Comparison of ENCODE assay signal across 10 cellular contexts in genomic region chr14:23538785-23539184, GRCh38. TPM values are rescaled to one million over a fixed set of nuclear protein-coding genes. Genes with fewer than 3 reads are reported as not detected.
DNase-seq lines count a peak whose midpoint lies in the region; TF ChIP-seq lines count a peak whose summit lies in the region.
"Had no signal": no experiment of that assay in that cellular context is flagged by ENCODE, and none has a peak within 500 bp of the region (broad histone marks: within the 10 kb centered on the region; RNA-seq: fewer than 3 reads in every experiment).

No MANE protein-coding gene starts in this region.

- CTCF ChIA-PET in RWPE1 (lab: Yijun Ruan, JAX) = interaction anchor here (0.6 to 0.8 kb wide), 5 partner anchors 10 to 185 kb away, joined by 3 to 8 read pairs (median 5); no protein-coding TSS in a partner anchor

- H3K9me3 ChIP-seq in HUES64 (ENCODE audit: insufficient read depth, low read depth, low read length) (no peaks in the 10 kb centered on the region), parathyroid adenoma (ENCODE audit: control insufficient read depth, low read length) (no peaks in the 10 kb centered on the region), ovary (no peaks in the 10 kb centered on the region)
- H3K9me3 ChIP-seq: lower lobe of right lung, thoracic aorta had no signal

- H3K4me3 Mint-ChIP-seq in glutamatergic neuron (ENCODE audit: unreplicated experiment) = peak overlapping the region; percentile 45
- H3K4me3 Mint-ChIP-seq in HFFc6 = no peak overlapping the region; the same call in 1 of the 2 replicates

- H3K36me3 ChIP-seq in HUES64 (ENCODE audit: insufficient read depth, low read length) = peaks cover 36% of the 10 kb centered on the region
- H3K36me3 ChIP-seq in parathyroid adenoma (ENCODE audit: control insufficient read depth, insufficient read depth, low read length) = no peaks in the 10 kb centered on the region
- no peaks in the 10 kb centered on the region for H3K36me3 ChIP-seq in ovary
- H3K36me3 ChIP-seq: lower lobe of right lung, thoracic aorta had no signal

- 7% methylated on average over 6 of the region's 7 CpGs for WGBS in HUES64
- WGBS in ovary, 3 donors = 36 to 46% (median 43%) methylated on average over 7 of the region's 7 CpGs

- H3K27ac ChIP-seq in HUES64 (ENCODE audit: low read depth, low read length) (peak overlapping the region; percentile 99), RWPE1 (no peak overlapping the region), parathyroid adenoma (peak overlapping the region; percentile 82), ovary (no peak overlapping the region)
- H3K27ac ChIP-seq: lower lobe of right lung, thoracic aorta had no signal

- POLR2A ChIA-PET in RWPE1 (lab: Yijun Ruan, JAX; ENCODE audit: low non-redundant PET) = interaction anchor here (0.5 kb wide), 1 partner anchor 453 kb away, joined by 3 read pairs; no protein-coding TSS in a partner anchor

- peak overlapping the region; percentile 85 for H3K9ac ChIP-seq in HUES64 (ENCODE audit: low read depth, low read length)
- H3K9ac ChIP-seq in parathyroid adenoma = no peak overlapping the region

- H3K27ac Mint-ChIP-seq in glutamatergic neuron (ENCODE audit: unreplicated experiment) (peak overlapping the region; percentile 96), HFFc6 (no peak overlapping the region)

- no peak for TF ChIP-seq EP300 in ovary (IDR thresholded peaks at IDR 0.05)

- TF ChIP-seq CTCF in RWPE1 (conservative IDR thresholded peaks at IDR 0.05; ENCODE audit: low read depth) (no peak), glutamatergic neuron (IDR thresholded peaks at IDR 0.05; ENCODE audit: partially characterized antibody, unreplicated experiment) (no peak), parathyroid adenoma (IDR thresholded peaks at IDR 0.05) (no peak), HFFc6 (IDR thresholded peaks at IDR 0.05) (no peak), ovary (IDR thresholded peaks at IDR 0.05) (no peak)

- peak overlapping the region; percentile 87 for H2AFZ ChIP-seq in parathyroid adenoma

- H3K27me3 ChIP-seq in HUES64 (ENCODE audit: insufficient read depth, low read length) = no peaks in the 10 kb centered on the region
- no peaks in the 10 kb centered on the region for H3K27me3 ChIP-seq in parathyroid adenoma (ENCODE audit: control insufficient read depth, insufficient read depth, low read length)
- H3K27me3 ChIP-seq in ovary = no peaks in the 10 kb centered on the region

- TF ChIP-seq POLR2A in ovary (IDR thresholded peaks at IDR 0.05) = no peak

- H3K4me1 ChIP-seq in HUES64 (ENCODE audit: insufficient read depth, low read length) (peaks cover 26% of the 10 kb centered on the region), parathyroid adenoma (peaks cover 14% of the 10 kb centered on the region), ovary (ENCODE audit: insufficient read depth) (no peaks in the 10 kb centered on the region)
- H3K4me1 ChIP-seq: lower lobe of right lung had no signal

- DNase-seq in RWPE1 (ENCODE audit: low spot score) (peak; percentile 10), glutamatergic neuron (peak; percentile 63), iPS-NIHi7 (ENCODE audit: extremely low spot score) (no peak), HFFc6 (no peak), ovary (no peak), ACHN (no peak)
- DNase-seq: lower lobe of right lung had no signal

- peak overlapping the region; percentile 45 for H3K4me2 ChIP-seq in parathyroid adenoma (ENCODE audit: low read length)

- in situ Hi-C loops in ACHN (cut with HindIII; ENCODE audit: low pct_ligation_motif_present, low pct_unique_long_range_greater_than_20kb, low sequenced_read_pairs) = no loop called here

- no peaks in the 10 kb centered on the region for H3K36me3 Mint-ChIP-seq in glutamatergic neuron (ENCODE audit: unreplicated experiment)
- no peaks in the 10 kb centered on the region for H3K36me3 Mint-ChIP-seq in HFFc6 (ENCODE audit: low read depth)

- H3K9me3 Mint-ChIP-seq in glutamatergic neuron (ENCODE audit: unreplicated experiment) = no peaks in the 10 kb centered on the region
- H3K9me3 Mint-ChIP-seq in HFFc6 = no peaks in the 10 kb centered on the region

- H3K27me3 Mint-ChIP-seq in glutamatergic neuron (ENCODE audit: unreplicated experiment) (peaks cover 6% of the 10 kb centered on the region), HFFc6 (ENCODE audit: insufficient read depth) (peaks cover 12% of the 10 kb centered on the region)

- H3K4me1 Mint-ChIP-seq in glutamatergic neuron (ENCODE audit: low read depth, unreplicated experiment) (peaks cover 44% of the 10 kb centered on the region), HFFc6 (ENCODE audit: low read depth) (peaks cover 20% of the 10 kb centered on the region)

- intact Hi-C loops in ovary (cut with DNase I) = loop anchor here in 2 of 4 donors (5.0 to 10.0 kb wide), 2 partner anchors 54 to 56 kb away; no protein-coding TSS in a partner anchor

- H3K79me2 ChIP-seq in parathyroid adenoma = peaks cover 9% of the 10 kb centered on the region

- peak overlapping the region; percentile 65 for H3K4me3 ChIP-seq in HUES64 (ENCODE audit: low read length)
- H3K4me3 ChIP-seq in parathyroid adenoma (ENCODE audit: low read depth, low read length) = peak overlapping the region; percentile 31
- H3K4me3 ChIP-seq in ovary = no peak overlapping the region
- H3K4me3 ChIP-seq: lower lobe of right lung, thoracic aorta had no signal

RNA-seq across cellular contexts. Expression of gene ZFHX2, which starts 12.8 kb away (rescaled TPM):
- 14.5 TPM for polyA plus RNA-seq in HUES64 (2013, experiment 1 of 2)
- polyA plus RNA-seq in HUES64 (2013, experiment 2 of 2) = 15.4 TPM
- 39.1 TPM for total RNA-seq in glutamatergic neuron (ENCODE audit: unreplicated experiment)
- total RNA-seq in HFFc6 (2021; fragmentation: NEBNext Ultra II Directional; extraction: Animal tissue kit (Norgen Biotek cat#: 25700)) = 1 to 10 TPM in 4 of 6 experiments, under 1 TPM in 2; 0.63 to 4.2 (median 1.7) TPM
- total RNA-seq in ovary = 1 to 10 TPM in 5 of 7 donors, under 1 TPM in 2; 0.48 to 2.3 (median 2.0) TPM
- under 1 TPM; 0.34 to 0.63 TPM for polyA plus RNA-seq in ovary

RNA-seq across cellular contexts. Expression of gene THTPA, which starts 17.3 kb away (rescaled TPM):
- polyA plus RNA-seq in HUES64 (2013, experiment 1 of 2) = 13.6 TPM
- 17.4 TPM for polyA plus RNA-seq in HUES64 (2013, experiment 2 of 2)
- 19.3 TPM for total RNA-seq in glutamatergic neuron (ENCODE audit: unreplicated experiment)
- 10 to 100 TPM; 10.4 to 14.1 (median 11.0) TPM for total RNA-seq in HFFc6 (2021; fragmentation: NEBNext Ultra II Directional; extraction: Animal tissue kit (Norgen Biotek cat#: 25700))
- total RNA-seq in ovary = 10 to 100 TPM; 14.6 to 22.3 (median 19.6) TPM
- polyA plus RNA-seq in ovary = 10 to 100 TPM; 11.5 to 11.9 TPM

RNA-seq across cellular contexts. Expression of gene AP1G2, which starts 28.8 kb away (rescaled TPM):
- polyA plus RNA-seq in HUES64 (2013, experiment 1 of 2) = 36.2 TPM
- polyA plus RNA-seq in HUES64 (2013, experiment 2 of 2) = 41.1 TPM
- total RNA-seq in glutamatergic neuron (ENCODE audit: unreplicated experiment) (105 TPM), ovary (100 to 1,000 TPM in 3 of 7 donors, 10 to 100 TPM in 4; 76.3 to 129 (median 92.8) TPM)
- 1 to 10 TPM; 1.6 to 8.3 (median 2.2) TPM for total RNA-seq in HFFc6 (2021; fragmentation: NEBNext Ultra II Directional; extraction: Animal tissue kit (Norgen Biotek cat#: 25700))
- polyA plus RNA-seq in ovary = 10 to 100 TPM; 32.0 to 80.4 TPM

RNA-seq across cellular contexts. Expression of gene JPH4, which starts 39.8 kb away (rescaled TPM):
- 13.9 TPM for polyA plus RNA-seq in HUES64 (2013, experiment 1 of 2)
- 17.3 TPM for polyA plus RNA-seq in HUES64 (2013, experiment 2 of 2)
- 52.7 TPM for total RNA-seq in glutamatergic neuron (ENCODE audit: unreplicated experiment)
- not detected for total RNA-seq in HFFc6 (2021; fragmentation: NEBNext Ultra II Directional; extraction: Animal tissue kit (Norgen Biotek cat#: 25700))
- total RNA-seq in ovary = 10 to 100 TPM in 4 of 7 donors, 1 to 10 TPM in 3; 7.4 to 43.5 (median 10.1) TPM
- polyA plus RNA-seq in ovary = 10 to 100 TPM; 19.9 to 22.1 TPM

Comparison
In these comparisons a context has a peak if more than half of its experiments do, and no peak if none do; other contexts are left out.
1. H3K27ac ChIP-seq: peak in HUES64 (single experiment) and parathyroid adenoma (single experiment); none in RWPE1 (single experiment) and ovary (0 of 2).
2. DNase-seq: peak in RWPE1 (single experiment) and glutamatergic neuron (single experiment); none in iPS-NIHi7 (single experiment), HFFc6 (single experiment), ovary (0 of 5) and ACHN (single experiment).
3. RNA of gene AP1G2, which starts 28.8 kb away (total RNA-seq): 105 TPM in glutamatergic neuron (single experiment) and 76.3 to 129 TPM in ovary; 1.6 to 8.3 TPM in HFFc6; every median in the first group is over 4 times any median in the second.